In genomic region chr11:11968511-11969280, GRCh38 we compare ENCODE assay signal across 15 cellular contexts. TPM values are rescaled to one million over a fixed set of nuclear protein-coding genes. Genes with fewer than 3 reads are reported as not detected.
DNase-seq lines count a peak whose midpoint lies in the region; ATAC-seq and TF ChIP-seq lines count a peak whose summit lies in the region.
"Had no signal": no experiment of that assay in that cellular context is flagged by ENCODE, and none has a peak within 500 bp of the region (broad histone marks: within the 10 kb centered on the region; RNA-seq: fewer than 3 reads in every experiment).

No MANE protein-coding gene starts in this region.

- H3K27ac ChIP-seq in ovary, result no peak overlapping the region
- H3K27ac ChIP-seq: psoas muscle had no signal

- DNase-seq in EL (peak; percentile 60), NCI-H524 treated with DMSO at 0.1 percent for 48 hours (lab: John Stamatoyannopoulos, UW) (peak; percentile 65), fibroblast of gingiva (ENCODE audit: low read depth) (peak; percentile 82), sciatic nerve (ENCODE audit: low spot score) (no peak), ovary (no peak), COLO829 (ENCODE audit: low spot score) (no peak)
- DNase-seq: activated CD8-positive, alpha-beta T cell treated with anti-CD3 and anti-CD28 coated beads for 36 hours; activated gamma-delta T cell treated with Interleukin-2 at 50 U/mL for 16 hours; CD4-positive, alpha-beta T cell; stimulated activated CD4-positive, alpha-beta T cell treated with anti-CD3 and anti-CD28 coated beads, Interleukin-2, amount 100 ng/mL, for 48 hours had no signal

- ATAC-seq in sciatic nerve, result peak; percentile 56
- no peak for ATAC-seq in GM21526 (IDR thresholded peaks at IDR 0.05; ENCODE audit: low FRiP score, unreplicated experiment)
- ATAC-seq in HG03457 (IDR thresholded peaks at IDR 0.05; ENCODE audit: unreplicated experiment), result no peak
- ATAC-seq: activated CD8-positive, alpha-beta T cell treated with anti-CD3 and anti-CD28 coated beads for 36 hours; Panc1; psoas muscle; stimulated activated effector memory CD8-positive, alpha-beta T cell treated with anti-CD3 and anti-CD28 coated beads, Interleukin-12 subunit alpha, Interleukin-12 subunit beta, amount 100 ng/mL, for 72 hours had no signal

- TF ChIP-seq CTCF in ovary (IDR thresholded peaks at IDR 0.05), result no peak

- H3K4me3 ChIP-seq in ovary, result no peak overlapping the region
- H3K4me3 ChIP-seq: psoas muscle had no signal

- no peak for TF ChIP-seq POLR2A in ovary (IDR thresholded peaks at IDR 0.05)

- H3K27me3 ChIP-seq in ovary, result no peaks in the 10 kb centered on the region

- intact Hi-C loops in sciatic nerve (cut with DNase I), result no loop called here
- intact Hi-C loops in ovary (cut with DNase I), result no loop called here

- 76 to 84% (median 78%) methylated on average over 11 of the region's 11 CpGs for WGBS in ovary, 3 donors

- no peak for TF ChIP-seq EP300 in ovary (IDR thresholded peaks at IDR 0.05)

- H3K4me1 ChIP-seq in ovary (ENCODE audit: insufficient read depth), result peaks cover 15% of the 10 kb centered on the region

- H3K36me3 ChIP-seq in ovary, result no peaks in the 10 kb centered on the region

- H3K9me3 ChIP-seq in ovary, result no peaks in the 10 kb centered on the region
- H3K9me3 ChIP-seq: psoas muscle had no signal

RNA-seq across cellular contexts. Expression of gene DKK3, which starts 39.7 kb away (rescaled TPM):
- total RNA-seq in sciatic nerve, result 201 TPM
- 100 to 1,000 TPM in 1 of 7 donors, 10 to 100 TPM in 6; 33.9 to 102 (median 62.8) TPM for total RNA-seq in ovary
- 100 to 1,000 TPM in 1 of 2 donors, 10 to 100 TPM in 1; 43.5 to 255 TPM for polyA plus RNA-seq in ovary
- total RNA-seq: activated CD8-positive, alpha-beta T cell treated with anti-CD3 and anti-CD28 coated beads for 36 hours had no signal

Comparison
In these comparisons a context has a peak if more than half of its experiments do, and no peak if none do; other contexts are left out.
1. DNase-seq: peak in EL (single experiment), NCI-H524 treated with DMSO at 0.1 percent for 48 hours (single experiment) and fibroblast of gingiva (single experiment); none in sciatic nerve (single experiment), ovary (0 of 5) and COLO829 (single experiment).